In genomic region chr15:77456746-77457618, GRCh38 we compare ENCODE assay signal across 13 cellular contexts.
DNase-seq lines count a peak whose midpoint lies in the region.
"Had no signal": no experiment of that assay in that cellular context is flagged by ENCODE, and none has a peak within 500 bp of the region (broad histone marks: within the 10 kb centered on the region; RNA-seq: fewer than 3 reads in every experiment).

No MANE protein-coding gene starts in this region.

- DNase-seq in NCI-H1417 (lab: John Stamatoyannopoulos, UW) (peak; percentile 49 to 76 (median 51)), NCI-H1417 treated with DMSO at 0.1 percent for 48 hours (lab: John Stamatoyannopoulos, UW) (no peak), NCI-H2227 (lab: John Stamatoyannopoulos, UW; ENCODE audit: unreplicated experiment) (peak; percentile 81), NCI-H2029 treated with DMSO at 0.1 percent for 48 hours (lab: John Stamatoyannopoulos, UW) (no peak), NOMO-1 treated with DMSO at 0.1 percent for 48 hours (lab: John Stamatoyannopoulos, UW; ENCODE audit: unreplicated experiment) (no peak)
- no peak for DNase-seq in effector memory CD4-positive, alpha-beta T cell
- DNase-seq: erythroblast, GDM1, MG63, psoas muscle had no signal

- H3K4me3 ChIP-seq in endocrine pancreas (ENCODE audit: control insufficient read depth, insufficient read depth, low read length) (peak overlapping the region; percentile 49), rectal smooth muscle tissue (ENCODE audit: low read length) (no peak overlapping the region)
- H3K4me3 ChIP-seq in effector memory CD4-positive, alpha-beta T cell (ENCODE audit: insufficient read depth, low read depth, low read length, poor library complexity, severe bottlenecking), result no peak overlapping the region
- H3K4me3 ChIP-seq: MG63, psoas muscle had no signal

- H3K27me3 ChIP-seq in endocrine pancreas (ENCODE audit: control insufficient read depth, insufficient read depth, low read length) (no peaks in the 10 kb centered on the region), rectal smooth muscle tissue (ENCODE audit: control insufficient read depth, insufficient read depth, low read length) (no peaks in the 10 kb centered on the region)
- no peaks in the 10 kb centered on the region for H3K27me3 ChIP-seq in effector memory CD4-positive, alpha-beta T cell (replicated peaks; ENCODE audit: control insufficient read depth, insufficient read depth, low read length, poor library complexity, severe bottlenecking)
- H3K27me3 ChIP-seq: MG63 had no signal

- no peaks in the 10 kb centered on the region for H3K9me3 ChIP-seq in endocrine pancreas (ENCODE audit: control insufficient read depth, low read length)
- H3K9me3 ChIP-seq in effector memory CD4-positive, alpha-beta T cell (ENCODE audit: control insufficient read depth, low read length), result no peaks in the 10 kb centered on the region
- H3K9me3 ChIP-seq: MG63, psoas muscle had no signal

- peak overlapping the region; percentile 54 for H3K27ac ChIP-seq in rectal smooth muscle tissue (ENCODE audit: low read depth, low read length)
- H3K27ac ChIP-seq in effector memory CD4-positive, alpha-beta T cell (ENCODE audit: insufficient read depth, low read length, poor library complexity, severe bottlenecking), result no peak overlapping the region
- H3K27ac ChIP-seq: 22Rv1, psoas muscle had no signal

- H3K9ac ChIP-seq in endocrine pancreas (ENCODE audit: control insufficient read depth, insufficient read depth, low read length), result no peak overlapping the region
- no peak overlapping the region for H3K9ac ChIP-seq in rectal smooth muscle tissue (ENCODE audit: low read length)

- H3K4me1 ChIP-seq in endocrine pancreas (ENCODE audit: control insufficient read depth, insufficient read depth, low read length) (peaks cover 12% of the 10 kb centered on the region), rectal smooth muscle tissue (ENCODE audit: control insufficient read depth, insufficient read depth, low read length) (peaks cover 11% of the 10 kb centered on the region)
- peaks cover 9% of the 10 kb centered on the region for H3K4me1 ChIP-seq in effector memory CD4-positive, alpha-beta T cell (ENCODE audit: control insufficient read depth, insufficient read depth, low read length, poor library complexity, severe bottlenecking)

- H3K36me3 ChIP-seq in endocrine pancreas (ENCODE audit: control insufficient read depth, insufficient read depth, low read length) (no peaks in the 10 kb centered on the region), rectal smooth muscle tissue (ENCODE audit: control insufficient read depth, insufficient read depth, low read length) (no peaks in the 10 kb centered on the region)
- peaks cover 9% of the 10 kb centered on the region for H3K36me3 ChIP-seq in effector memory CD4-positive, alpha-beta T cell (ENCODE audit: control insufficient read depth, insufficient read depth, low read length)

Comparison
In these comparisons a context has a peak if more than half of its experiments do, and no peak if none do; other contexts are left out.
1. DNase-seq: peak in NCI-H1417 (3 of 3) and NCI-H2227 (single experiment); none in NCI-H1417 treated with DMSO at 0.1 percent for 48 hours (single experiment), NCI-H2029 treated with DMSO at 0.1 percent for 48 hours (single experiment), NOMO-1 treated with DMSO at 0.1 percent for 48 hours (single experiment) and effector memory CD4-positive, alpha-beta T cell (0 of 3).